Comparison of ENCODE assay signal across 17 cellular contexts in the genomic region with DNA sequence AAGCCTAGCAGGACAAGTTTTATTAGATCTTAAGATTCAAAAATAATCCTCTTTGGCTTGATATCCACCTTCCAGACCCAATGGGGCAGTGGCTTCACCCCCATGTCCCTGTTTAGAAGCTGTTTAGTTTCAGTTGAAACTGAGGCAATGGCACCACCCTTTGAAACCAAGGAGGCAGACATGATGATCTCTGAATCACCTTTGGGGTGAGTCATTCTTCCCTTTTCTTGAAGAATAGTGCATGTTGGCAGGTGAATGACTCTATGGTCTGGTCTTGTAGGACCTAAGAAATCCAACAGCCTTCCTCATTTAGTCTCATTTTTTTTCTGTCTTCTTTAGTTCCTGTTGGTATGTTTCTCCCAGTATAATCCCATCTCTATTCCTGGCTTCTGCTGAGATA. TPM values are rescaled to one million over a fixed set of nuclear protein-coding genes. Genes with fewer than 3 reads are reported as not detected.
A peak's percentile ranks its signal among the peaks of the same experiment; 100 is the strongest.
DNase-seq lines count a peak whose midpoint lies in the region; ATAC-seq and TF ChIP-seq lines count a peak whose summit lies in the region.
"Had no signal": no experiment of that assay in that cellular context is flagged by ENCODE, and none has a peak within 500 bp of the region (broad histone marks: within the 10 kb centered on the region; RNA-seq: fewer than 3 reads in every experiment).

No MANE protein-coding gene starts in this region.

- H3K27me3 ChIP-seq in breast epithelium: peaks cover 0 to 21% of the 10 kb centered on the region in 2 donors
- H3K27me3 ChIP-seq: MG63 had no signal

- H3K9me3 Mint-ChIP-seq in MCF 10A (ENCODE audit: unreplicated experiment): no peaks in the 10 kb centered on the region

- TF ChIP-seq CTCF in MCF 10A (IDR thresholded peaks at IDR 0.05; ENCODE audit: unreplicated experiment) (no peak), breast epithelium (IDR thresholded peaks at IDR 0.05) (no peak), epithelial cell of esophagus (IDR thresholded peaks at IDR 0.05; ENCODE audit: insufficient read depth, low read depth, low read length, missing control alignments) (no peak), lower leg skin (IDR thresholded peaks at IDR 0.05) (no peak)

- ATAC-seq in HG03342 (IDR thresholded peaks at IDR 0.05; ENCODE audit: unreplicated experiment): no peak
- ATAC-seq: HepG2 had no signal

- H3K4me1 ChIP-seq in breast epithelium: no peaks in the 10 kb centered on the region
- H3K4me1 ChIP-seq: Caco-2 had no signal

- DNase-seq in MCF 10A (ENCODE audit: unreplicated experiment) (peak; percentile 64), breast epithelium (ENCODE audit: low spot score in 2 of 2) (no peak), RKO (ENCODE audit: low spot score) (peak; percentile 4), epithelial cell of esophagus (ENCODE audit: low read depth) (peak; percentile 88), NCI-H1694 treated with DMSO at 0.1 percent for 48 hours (lab: John Stamatoyannopoulos, UW) (no peak), lower leg skin (ENCODE audit: low spot score in 2 of 2) (no peak)
- DNase-seq: ACHN, Caco-2, DMS153, MG63, NCI-H1092, NCI-H2227 treated with DMSO at 0.1 percent for 48 hours, NCI-H524, RPMI8226 had no signal

- H3K4me3 ChIP-seq in breast epithelium: no peak overlapping the region
- no peak overlapping the region for H3K4me3 ChIP-seq in epithelial cell of esophagus (ENCODE audit: low read length)
- H3K4me3 ChIP-seq in lower leg skin (ENCODE audit: low read depth, poor library complexity, severe bottlenecking): no peak overlapping the region
- H3K4me3 ChIP-seq: MG63 had no signal

- H3K36me3 Mint-ChIP-seq in MCF 10A (ENCODE audit: insufficient read depth, unreplicated experiment): no peaks in the 10 kb centered on the region

- POLR2A ChIA-PET in MCF 10A (lab: Yijun Ruan, JAX): no interaction called here

- intact Hi-C loops in MCF 10A (cut with micrococcal nuclease) (no loop called here), breast epithelium (cut with DNase I; ENCODE audit: low total_unique reads) (no loop called here), lower leg skin (cut with DNase I; ENCODE audit: low total_unique reads) (no loop called here)

- no peaks in the 10 kb centered on the region for H3K9me3 ChIP-seq in breast epithelium
- H3K9me3 ChIP-seq: Caco-2, MG63 had no signal

- peaks cover 11% of the 10 kb centered on the region for H3K4me1 Mint-ChIP-seq in MCF 10A (ENCODE audit: insufficient read depth, unreplicated experiment)

- no peak overlapping the region for H3K4me3 Mint-ChIP-seq in MCF 10A (ENCODE audit: unreplicated experiment)

- TF ChIP-seq POLR2A in breast epithelium (IDR thresholded peaks at IDR 0.05) (no peak), lower leg skin (IDR thresholded peaks at IDR 0.05) (no peak)

- H3K27ac ChIP-seq in breast epithelium: no peak overlapping the region
- H3K27ac ChIP-seq: KMS-11 had no signal

- peaks cover 30% of the 10 kb centered on the region for H3K27me3 Mint-ChIP-seq in MCF 10A (ENCODE audit: insufficient read depth, unreplicated experiment)

- H3K27ac Mint-ChIP-seq in MCF 10A (ENCODE audit: low read depth, unreplicated experiment): no peak overlapping the region

- CTCF ChIA-PET in MCF 10A (lab: Yijun Ruan, JAX): no interaction called here

- no peaks in the 10 kb centered on the region for H3K36me3 ChIP-seq in breast epithelium
- H3K36me3 ChIP-seq: MG63 had no signal

- BruUV-seq in MCF 10A (replicated peaks; lab: Mats Ljungman, UMichigan): no TSS peak

RNA-seq across cellular contexts. Expression of gene BMP15, which starts 29.5 kb away (rescaled TPM):
- total RNA-seq in MCF 10A (2022): not detected in 2 replicates
- total RNA-seq in breast epithelium: not detected
- not detected for total RNA-seq in lower leg skin
- total RNA-seq: Caco-2, HepG2 had no signal

Comparison
In these comparisons a context has a peak if more than half of its experiments do, and no peak if none do; other contexts are left out.
1. DNase-seq: peak in MCF 10A (single experiment), RKO (single experiment) and epithelial cell of esophagus (single experiment); none in breast epithelium (0 of 2), NCI-H1694 treated with DMSO at 0.1 percent for 48 hours (single experiment) and lower leg skin (0 of 2).